ENCODE assay signal across 37 cellular contexts in the genomic region with DNA sequence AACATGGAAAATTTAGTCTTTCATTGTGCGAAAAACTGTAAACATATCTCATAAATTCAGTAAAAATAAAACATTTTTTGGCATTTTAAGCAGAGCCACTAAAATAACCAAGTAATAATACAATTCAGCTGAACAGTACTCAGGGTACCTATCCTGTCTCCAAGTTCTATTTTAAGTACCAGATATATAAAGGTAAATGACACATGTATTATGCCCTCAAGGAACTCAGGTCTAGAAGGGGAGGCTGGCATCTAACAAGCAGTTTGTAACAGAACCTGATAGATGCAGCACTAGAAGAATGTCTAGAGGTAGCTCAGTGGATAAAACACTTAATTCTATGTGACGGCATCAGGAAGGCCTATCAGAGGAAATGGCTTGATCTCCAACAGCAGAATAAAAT.
"Had no signal": no experiment of that assay in that cellular context is flagged by ENCODE, and none has a peak within 500 bp of the region (broad histone marks: within the 10 kb centered on the region; RNA-seq: fewer than 3 reads in every experiment).

No MANE protein-coding gene starts in this region.

- DNase-seq: activated B cell treated with CpG ODN at 0.5 μM for 24 hours; activated CD4-positive, alpha-beta memory T cell treated with anti-CD3 and anti-CD28 coated beads for 36 hours; activated CD4-positive, alpha-beta T cell treated with anti-CD3 and anti-CD28 coated beads for 4 hours; activated CD4-positive, alpha-beta T cell treated with anti-CD3 and anti-CD28 coated beads, Interleukin-2, amount 10 ng/mL, durations not matched to agents 24 days and 14 days; activated CD4-positive, alpha-beta T cell treated with anti-CD3 and anti-CD28 coated beads, Interleukin-2, amount 50 U/mL, for 1 hour; activated CD4-positive, alpha-beta T cell treated with anti-CD3 and anti-CD28 coated beads, Interleukin-2, amount 50 U/mL, for 4 hours; activated CD4-positive, CD25-positive, alpha-beta regulatory T cell treated with anti-CD3 and anti-CD28 coated beads, Interleukin-2, amount 50 U/mL, for 72 hours; activated CD8-positive, alpha-beta memory T cell treated with anti-CD3 and anti-CD28 coated beads, Interleukin-2, amount 50 U/mL, for 4 hours; activated CD8-positive, alpha-beta T cell treated with anti-CD3 and anti-CD28 coated beads for 36 hours; activated effector memory CD4-positive, alpha-beta T cell treated with anti-CD3 and anti-CD28 coated beads, Interleukin-2, amount 50 U/mL, for 16 hours; activated gamma-delta T cell treated with Interleukin-2 at 50 U/mL for 16 hours; activated naive CD4-positive, alpha-beta T cell; activated naive CD4-positive, alpha-beta T cell treated with anti-CD3 and anti-CD28 coated beads for 36 hours; activated naive CD4-positive, alpha-beta T cell treated with anti-CD3 and anti-CD28 coated beads, Interleukin-2, amount 50 U/mL, for 16 hours; activated naive CD8-positive, alpha-beta T cell treated with anti-CD3 and anti-CD28 coated beads for 36 hours; activated T-cell treated with anti-CD3 and anti-CD28 coated beads for 4 hours; activated T-cell treated with anti-CD3 and anti-CD28 coated beads, Interleukin-2, amount 50 U/mL, for 1 hour; activated T-cell treated with anti-CD3 and anti-CD28 coated beads, Interleukin-2, amount 50 U/mL, for 4 hours; activated T-cell treated with anti-CD3 and anti-CD28 coated beads, Interleukin-2, amount 50 U/mL, for 72 hours; adrenal gland; amniotic stem cell; aorta; body of pancreas; brain microvascular endothelial cell; central memory CD4-positive, alpha-beta T cell; T-helper 1 cell; T-helper 2 cell; T-helper 9 cell had no signal

- H3K27me3 Mint-ChIP-seq: activated B cell treated with CpG ODN at 0.5 μM for 24 hours; activated CD4-positive, alpha-beta memory T cell treated with anti-CD3 and anti-CD28 coated beads for 36 hours; activated CD4-positive, alpha-beta T cell treated with anti-CD3 and anti-CD28 coated beads, Interleukin-2, amount 10 ng/mL, durations not matched to agents 24 days and 14 days; activated CD8-positive, alpha-beta T cell treated with anti-CD3 and anti-CD28 coated beads for 36 hours; activated naive CD8-positive, alpha-beta T cell treated with anti-CD3 and anti-CD28 coated beads for 36 hours; activated T-helper 17 cell treated with anti-CD3 and anti-CD28 coated beads, Interleukin-2, amount 50 U/mL, for 72 hours had no signal

- H3K36me3 Mint-ChIP-seq: activated CD4-positive, alpha-beta memory T cell treated with anti-CD3 and anti-CD28 coated beads for 36 hours; activated naive CD4-positive, alpha-beta T cell treated with anti-CD3 and anti-CD28 coated beads, Interleukin-2, amount 50 U/mL, for 72 hours; activated naive CD8-positive, alpha-beta T cell treated with anti-CD3 and anti-CD28 coated beads for 36 hours had no signal

- H3K27ac Mint-ChIP-seq: activated B cell treated with CpG ODN at 0.5 μM for 24 hours; activated CD4-positive, alpha-beta memory T cell treated with anti-CD3 and anti-CD28 coated beads for 36 hours; activated CD4-positive, alpha-beta T cell treated with anti-CD3 and anti-CD28 coated beads, Interleukin-2, amount 10 ng/mL, durations not matched to agents 24 days and 14 days; activated CD8-positive, alpha-beta T cell treated with anti-CD3 and anti-CD28 coated beads for 36 hours; activated naive CD4-positive, alpha-beta T cell treated with anti-CD3 and anti-CD28 coated beads for 36 hours; activated naive CD4-positive, alpha-beta T cell treated with anti-CD3 and anti-CD28 coated beads, Interleukin-2, amount 50 U/mL, for 72 hours; activated naive CD8-positive, alpha-beta T cell treated with anti-CD3 and anti-CD28 coated beads for 36 hours; activated T-cell treated with anti-CD3 and anti-CD28 coated beads, Interleukin-2, amount 50 U/mL, for 72 hours; activated T-helper 1 cell treated with anti-CD3 and anti-CD28 coated beads, Interleukin-12 subunit alpha, Interleukin-12 subunit beta, Interleukin-2, Interleukin-4 antibody, amounts not matched to agents 30 ng/mL and 10 ng/mL and 1 ng/mL, durations not matched to agents 14 hours and 24 hours and 36 hours; activated T-helper 17 cell treated with anti-CD3 and anti-CD28 coated beads, Interleukin-2, amount 50 U/mL, for 72 hours; T-helper 1 cell treated with Interleukin-12 subunit alpha and Interleukin-12 subunit beta and Interleukin-4 antibody, amounts not matched to agents 30 μg/mL and 1 μg/mL, for 36 hours; T-helper 2 cell treated with Interferon-gamma antibody and Interleukin-4, amounts not matched to agents 5 μg/mL and 100 μg/mL, for 36 hours had no signal

- H3K27me3 ChIP-seq: adrenal gland, body of pancreas, brain microvascular endothelial cell, breast epithelium had no signal

- H3K36me3 ChIP-seq: adrenal gland, brain microvascular endothelial cell, breast epithelium had no signal

- H3K4me3 Mint-ChIP-seq: activated B cell treated with CpG ODN at 0.5 μM for 24 hours; activated CD4-positive, alpha-beta memory T cell treated with anti-CD3 and anti-CD28 coated beads for 36 hours; activated CD4-positive, alpha-beta T cell treated with anti-CD3 and anti-CD28 coated beads, Interleukin-2, amount 10 ng/mL, durations not matched to agents 24 days and 14 days; activated CD8-positive, alpha-beta T cell treated with anti-CD3 and anti-CD28 coated beads for 36 hours; activated naive CD4-positive, alpha-beta T cell treated with anti-CD3 and anti-CD28 coated beads for 36 hours; activated naive CD8-positive, alpha-beta T cell treated with anti-CD3 and anti-CD28 coated beads for 36 hours; activated T-cell treated with anti-CD3 and anti-CD28 coated beads, Interleukin-2, amount 50 U/mL, for 4 hours; activated T-cell treated with anti-CD3 and anti-CD28 coated beads, Interleukin-2, amount 50 U/mL, for 72 hours; activated T-helper 1 cell treated with anti-CD3 and anti-CD28 coated beads, Interleukin-12 subunit alpha, Interleukin-12 subunit beta, Interleukin-2, Interleukin-4 antibody, amounts not matched to agents 30 ng/mL and 10 ng/mL and 1 ng/mL, durations not matched to agents 14 hours and 24 hours and 36 hours; activated T-helper 17 cell treated with anti-CD3 and anti-CD28 coated beads, Interleukin-2, amount 50 U/mL, for 72 hours; T-helper 1 cell treated with Interleukin-12 subunit alpha and Interleukin-12 subunit beta and Interleukin-4 antibody, amounts not matched to agents 30 μg/mL and 1 μg/mL, for 36 hours; T-helper 2 cell treated with Interferon-gamma antibody and Interleukin-4, amounts not matched to agents 5 μg/mL and 100 μg/mL, for 36 hours had no signal

- H3K27ac ChIP-seq: adrenal gland, body of pancreas, brain microvascular endothelial cell, breast epithelium, VCaP had no signal

- H3K4me1 ChIP-seq: adrenal gland, body of pancreas, breast epithelium had no signal

- H3K9me3 Mint-ChIP-seq: activated B cell treated with CpG ODN at 0.5 μM for 24 hours; activated CD4-positive, alpha-beta memory T cell treated with anti-CD3 and anti-CD28 coated beads for 36 hours; activated CD4-positive, alpha-beta T cell treated with anti-CD3 and anti-CD28 coated beads, Interleukin-2, amount 10 ng/mL, durations not matched to agents 24 days and 14 days; activated CD8-positive, alpha-beta T cell treated with anti-CD3 and anti-CD28 coated beads for 36 hours; activated naive CD4-positive, alpha-beta T cell treated with anti-CD3 and anti-CD28 coated beads for 36 hours; activated naive CD4-positive, alpha-beta T cell treated with anti-CD3 and anti-CD28 coated beads, Interleukin-2, amount 50 U/mL, for 72 hours; activated naive CD8-positive, alpha-beta T cell treated with anti-CD3 and anti-CD28 coated beads for 36 hours; activated T-cell treated with anti-CD3 and anti-CD28 coated beads, Interleukin-2, amount 50 U/mL, for 4 hours; activated T-cell treated with anti-CD3 and anti-CD28 coated beads, Interleukin-2, amount 50 U/mL, for 72 hours; activated T-helper 1 cell treated with anti-CD3 and anti-CD28 coated beads, Interleukin-12 subunit alpha, Interleukin-12 subunit beta, Interleukin-2, Interleukin-4 antibody, amounts not matched to agents 30 ng/mL and 10 ng/mL and 1 ng/mL, durations not matched to agents 14 hours and 24 hours and 36 hours; T-helper 1 cell treated with Interleukin-12 subunit alpha and Interleukin-12 subunit beta and Interleukin-4 antibody, amounts not matched to agents 30 μg/mL and 1 μg/mL, for 36 hours; T-helper 2 cell treated with Interferon-gamma antibody and Interleukin-4, amounts not matched to agents 5 μg/mL and 100 μg/mL, for 36 hours had no signal

- FAIRE-seq: astrocyte, TTC549 had no signal

- H3K4me1 Mint-ChIP-seq: activated B cell treated with CpG ODN at 0.5 μM for 24 hours; activated CD4-positive, alpha-beta T cell treated with anti-CD3 and anti-CD28 coated beads, Interleukin-2, amount 10 ng/mL, durations not matched to agents 24 days and 14 days; activated naive CD8-positive, alpha-beta T cell treated with anti-CD3 and anti-CD28 coated beads for 36 hours; activated T-helper 17 cell treated with anti-CD3 and anti-CD28 coated beads, Interleukin-2, amount 50 U/mL, for 72 hours had no signal

- H3K9me3 ChIP-seq: adrenal gland, body of pancreas, breast epithelium had no signal

- ATAC-seq: activated CD8-positive, alpha-beta T cell treated with anti-CD3 and anti-CD28 coated beads for 36 hours; activated naive CD4-positive, alpha-beta T cell treated with anti-CD3 and anti-CD28 coated beads, Interleukin-2, amount 50 U/mL, for 72 hours; activated T-cell treated with anti-CD3 and anti-CD28 coated beads, Interleukin-2, amount 50 U/mL, for 4 hours; activated T-cell treated with anti-CD3 and anti-CD28 coated beads, Interleukin-2, amount 50 U/mL, for 72 hours; activated T-helper 17 cell treated with anti-CD3 and anti-CD28 coated beads, Interleukin-2, amount 50 U/mL, for 72 hours; body of pancreas had no signal

- H3K4me3 ChIP-seq: adrenal gland, body of pancreas, breast epithelium had no signal
